26 cellular contexts compared by ENCODE assay signal in the genomic region with DNA sequence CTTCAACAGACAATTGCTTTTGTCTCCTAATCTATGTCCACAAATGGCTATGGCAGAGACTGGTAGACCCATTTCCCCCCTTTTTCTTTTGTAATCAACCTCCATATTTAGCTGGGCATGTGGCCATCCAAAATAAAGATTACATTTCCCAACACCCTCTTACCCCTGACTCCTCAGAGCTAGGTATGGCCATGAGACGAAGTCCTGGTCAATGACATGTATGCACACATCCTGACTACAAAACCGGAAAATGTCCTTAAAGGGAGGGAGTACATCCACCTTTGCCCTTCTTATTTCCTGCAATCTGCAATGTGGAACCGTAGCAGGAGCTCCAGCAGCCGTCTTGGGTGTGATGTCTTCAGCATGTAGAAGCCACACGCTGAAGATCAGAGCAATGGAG. TPM values are rescaled to one million over a fixed set of nuclear protein-coding genes. Genes with fewer than 3 reads are reported as not detected.
A peak's percentile ranks its signal among the peaks of the same experiment; 100 is the strongest.
DNase-seq lines count a peak whose midpoint lies in the region; FAIRE-seq and TF ChIP-seq lines count a peak whose summit lies in the region.
"Had no signal": no experiment of that assay in that cellular context is flagged by ENCODE, and none has a peak within 500 bp of the region (broad histone marks: within the 10 kb centered on the region; RNA-seq: fewer than 3 reads in every experiment).

No MANE protein-coding gene starts in this region.

- FAIRE-seq in bronchial epithelial cell (lab: Jason Lieb, UNC) = no peak
- FAIRE-seq: A204.1, D721Med, G401.6, GM12891, GM19239 had no signal

- no peak overlapping the region for H2BK15ac ChIP-seq in mesendoderm (replicated peaks; ENCODE audit: low read depth)

- DNase-seq in bronchial epithelial cell (ENCODE audit: low read depth) (peak; percentile 5), mesendoderm (no peak), NCI-H2029 (lab: John Stamatoyannopoulos, UW) (no peak), erythroblast (lab: John Stamatoyannopoulos, UW) (no peak), RKO (ENCODE audit: low spot score) (no peak), NCI-H510A (lab: John Stamatoyannopoulos, UW) (no peak)
- DNase-seq: 8988T; ACHN; BE2C; C1 segment of cervical spinal cord; Caco-2; Calu3; CD4-positive, alpha-beta T cell; CD8-positive, alpha-beta T cell; DMS79 treated with DMSO at 0.1 percent for 48 hours; GF-D8 had no signal

- no peaks in the 10 kb centered on the region for H3K79me1 ChIP-seq in mesendoderm (ENCODE audit: low read length)

- no peak overlapping the region for H3K18ac ChIP-seq in mesendoderm (ENCODE audit: low read length)

- no peaks in the 10 kb centered on the region for H3K27me3 ChIP-seq in bronchial epithelial cell (ENCODE audit: control insufficient read depth, insufficient read depth, low read length)
- H3K27me3 ChIP-seq in mesendoderm (ENCODE audit: insufficient read depth, low read length, poor library complexity) = no peaks in the 10 kb centered on the region
- H3K27me3 ChIP-seq: BE2C, BLaER1 had no signal

- no peaks in the 10 kb centered on the region for H3K79me2 ChIP-seq in mesendoderm (ENCODE audit: control insufficient read depth, insufficient read depth, low read length)

- WGBS in mesendoderm (ENCODE audit: extremely low coverage, insufficient coverage, low lambda C conversion rate) = no CpG with 5 or more reads among the region's 5 CpGs

- no peak overlapping the region for H2BK120ac ChIP-seq in mesendoderm (ENCODE audit: low read depth, low read length)

- H4K8ac ChIP-seq in mesendoderm (ENCODE audit: low read depth, low read length) = no peak overlapping the region

- H4K5ac ChIP-seq in mesendoderm (ENCODE audit: low read length) = no peak overlapping the region

- peak overlapping the region; percentile 30 for H3K27ac ChIP-seq in C4-2B
- H3K27ac ChIP-seq in VCaP = peak overlapping the region; percentile 41
- H3K27ac ChIP-seq in mesendoderm (ENCODE audit: low read depth, low read length) = no peak overlapping the region
- H3K27ac ChIP-seq: BLaER1 had no signal

- no peak overlapping the region for H2AK5ac ChIP-seq in mesendoderm (ENCODE audit: low read length)

- no peak for TF ChIP-seq CTCF in C4-2B (conservative IDR thresholded peaks at IDR 0.05)
- TF ChIP-seq CTCF in VCaP (conservative IDR thresholded peaks at IDR 0.05) = no peak
- TF ChIP-seq CTCF in bronchial epithelial cell (IDR thresholded peaks at IDR 0.05; ENCODE audit: insufficient read depth, low read length, severe bottlenecking) = no peak

- no peak overlapping the region for H2BK5ac ChIP-seq in mesendoderm (ENCODE audit: low read length)

- no peak overlapping the region for H3K4me2 ChIP-seq in mesendoderm (ENCODE audit: low read length)
- H3K4me2 ChIP-seq: BLaER1 had no signal

- H3K4me3 ChIP-seq in bronchial epithelial cell (ENCODE audit: low read depth, low read length) = no peak overlapping the region
- H3K4me3 ChIP-seq in mesendoderm (ENCODE audit: low read length) = no peak overlapping the region
- H3K4me3 ChIP-seq: BLaER1 had no signal

- H3K4me1 ChIP-seq in mesendoderm (ENCODE audit: control insufficient read depth, low read depth, low read length) = no peaks in the 10 kb centered on the region
- H3K4me1 ChIP-seq: BE2C, BLaER1, Caco-2 had no signal

- H3K36me3 ChIP-seq in bronchial epithelial cell (ENCODE audit: control insufficient read depth, insufficient read depth, low read length) = no peaks in the 10 kb centered on the region
- no peaks in the 10 kb centered on the region for H3K36me3 ChIP-seq in mesendoderm (ENCODE audit: control insufficient read depth, insufficient read depth, low read length)
- H3K36me3 ChIP-seq: BE2C, BLaER1 had no signal

- H3K4ac ChIP-seq in mesendoderm (ENCODE audit: low read depth, low read length) = no peak overlapping the region

- H3K56ac ChIP-seq in mesendoderm (ENCODE audit: low read length) = no peak overlapping the region

- TF ChIP-seq POLR2A in erythroblast (IDR thresholded peaks at IDR 0.05; ENCODE audit: low read length) = no peak

- H3K9ac ChIP-seq in mesendoderm (ENCODE audit: low read length) = no peak overlapping the region
- H3K9ac ChIP-seq: BLaER1 had no signal

- H3K23ac ChIP-seq in mesendoderm (ENCODE audit: low read length) = peak overlapping the region; percentile 94

RNA-seq across cellular contexts. Expression of a gene that starts 36.2 kb away (rescaled TPM):
- under 0.01 and 0.13 TPM in 2 replicates for total RNA-seq in bronchial epithelial cell
- 1.2 TPM for polyA plus RNA-seq in mesendoderm (2013, experiment 1 of 2)
- 1.2 TPM for polyA plus RNA-seq in mesendoderm (2013, experiment 2 of 2)
- total RNA-seq: A673, Caco-2, Calu3 had no signal
- polyA plus RNA-seq: AG04450 had no signal

RNA-seq across cellular contexts. Expression of a gene that starts 40.3 kb away (rescaled TPM):
- 62.2 and 78.2 TPM in 2 replicates for total RNA-seq in bronchial epithelial cell
- 28.3 TPM for polyA plus RNA-seq in mesendoderm (2013, experiment 1 of 2)
- 27.9 TPM for polyA plus RNA-seq in mesendoderm (2013, experiment 2 of 2)
